21 cellular contexts compared by ENCODE assay signal in genomic region chr19:12113121-12113520, GRCh38.
"Had no signal": no experiment of that assay in that cellular context is flagged by ENCODE, and none has a peak within 500 bp of the region (broad histone marks: within the 10 kb centered on the region; RNA-seq: fewer than 3 reads in every experiment).

No MANE protein-coding gene starts in this region.

- H3K36me3 ChIP-seq: colonic mucosa had no signal

- H3K9me3 ChIP-seq: colonic mucosa had no signal

- H3K4me3 Mint-ChIP-seq: activated B cell treated with CpG ODN at 0.5 μM for 24 hours; activated CD4-positive, alpha-beta memory T cell treated with anti-CD3 and anti-CD28 coated beads for 36 hours; activated naive CD8-positive, alpha-beta T cell treated with anti-CD3 and anti-CD28 coated beads, Interleukin-2, amount 10 ng/mL, durations not matched to agents 7 days and 5 days; memory B cell; nephron; T-helper 17 cell had no signal

- H3K27ac Mint-ChIP-seq: activated B cell treated with CpG ODN at 0.5 μM for 24 hours; activated CD4-positive, alpha-beta memory T cell treated with anti-CD3 and anti-CD28 coated beads for 36 hours; activated naive CD8-positive, alpha-beta T cell treated with anti-CD3 and anti-CD28 coated beads, Interleukin-2, amount 10 ng/mL, durations not matched to agents 7 days and 5 days; memory B cell; nephron; T-helper 17 cell had no signal

- H3K9ac ChIP-seq: parathyroid adenoma had no signal

- H3K27me3 Mint-ChIP-seq: activated B cell treated with CpG ODN at 0.5 μM for 24 hours; activated naive CD8-positive, alpha-beta T cell treated with anti-CD3 and anti-CD28 coated beads, Interleukin-2, amount 10 ng/mL, durations not matched to agents 7 days and 5 days; memory B cell; T-helper 17 cell had no signal

- H3K27ac ChIP-seq: colonic mucosa, dorsolateral prefrontal cortex, epithelial cell of prostate, gastroesophageal sphincter, parathyroid adenoma, tibial artery had no signal

- ATAC-seq: gastroesophageal sphincter, left colon, right cardiac atrium, T-helper 17 cell had no signal

- H3K27me3 ChIP-seq: colonic mucosa, dorsolateral prefrontal cortex, gastroesophageal sphincter, tibial artery had no signal

- H3K79me2 ChIP-seq: parathyroid adenoma had no signal

- H3K4me3 ChIP-seq: colonic mucosa, dorsolateral prefrontal cortex, gastroesophageal sphincter, tibial artery had no signal

- H2AFZ ChIP-seq: parathyroid adenoma had no signal

- H3K4me1 Mint-ChIP-seq: activated B cell treated with CpG ODN at 0.5 μM for 24 hours; activated naive CD8-positive, alpha-beta T cell treated with anti-CD3 and anti-CD28 coated beads, Interleukin-2, amount 10 ng/mL, durations not matched to agents 7 days and 5 days; memory B cell; nephron; T-helper 17 cell had no signal

- H3K4me1 ChIP-seq: colonic mucosa, gastroesophageal sphincter, parathyroid adenoma, tibial artery had no signal

- DNase-seq: activated B cell treated with CpG ODN at 0.5 μM for 24 hours; activated CD4-positive, alpha-beta T cell treated with anti-CD3 and anti-CD28 coated beads for 4 hours; activated naive CD4-positive, alpha-beta T cell; activated naive CD8-positive, alpha-beta T cell treated with anti-CD3 and anti-CD28 coated beads, Interleukin-2, amount 10 ng/mL, durations not matched to agents 7 days and 5 days; amygdala; colonic mucosa; dorsolateral prefrontal cortex; head of caudate nucleus; left colon; right cardiac atrium; stimulated activated CD4-positive, alpha-beta T cell treated with anti-CD3 and anti-CD28 coated beads, Interleukin-12 subunit alpha, Interleukin-12 subunit beta, amount 100 ng/mL, for 4 hours; stimulated activated CD4-positive, alpha-beta T cell treated with anti-CD3 and anti-CD28 coated beads, Interleukin-4, amount 100 ng/mL, for 4 hours; stimulated activated naive CD8-positive, alpha-beta T cell treated with anti-CD3 and anti-CD28 coated beads, Interleukin-15, Interleukin-2, amounts not matched to agents 100 U/mL and 50 U/mL, for 24 hours; T-helper 17 cell; tibial artery had no signal
